8 cellular contexts compared by ENCODE assay signal in genomic region chr9:113219972-113220371, GRCh38. TPM values are rescaled to one million over a fixed set of nuclear protein-coding genes. Genes with fewer than 3 reads are reported as not detected.
A peak's percentile ranks its signal among the peaks of the same experiment; 100 is the strongest.
DNase-seq lines count a peak whose midpoint lies in the region; ATAC-seq and TF ChIP-seq lines count a peak whose summit lies in the region.

No MANE protein-coding gene starts in this region.

- CTCF ChIA-PET in activated CD8-positive, alpha-beta memory T cell treated with anti-CD3 and anti-CD28 coated beads, Interleukin-2, amount 10 ng/mL, durations not matched to agents 7 days and 5 days (lab: Charles Lee) = interaction anchor here (0.8 to 4.7 kb wide), 9 partner anchors 13 to 438 kb away, joined by 3 to 31 read pairs (median 3); partner anchors contain the start of genes CDC26 and PRPF4
- CTCF ChIA-PET in HEK293 (lab: Yijun Ruan, JAX) = interaction anchor here (0.6 kb wide), 2 partner anchors 54 to 372 kb away, joined by 4 to 6 read pairs; no protein-coding TSS in a partner anchor

- peaks cover 21% of the 10 kb centered on the region for H3K36me3 Mint-ChIP-seq in activated CD8-positive, alpha-beta memory T cell treated with anti-CD3 and anti-CD28 coated beads, Interleukin-2, amount 10 ng/mL, durations not matched to agents 7 days and 5 days
- no peaks in the 10 kb centered on the region for H3K36me3 Mint-ChIP-seq in neural crest cell (ENCODE audit: low read depth)

- TF ChIP-seq CTCF in HEK293 (tag by site-specific recombination; IDR thresholded peaks at IDR 0.05) = no peak
- no peak for TF ChIP-seq CTCF in NB4 (IDR thresholded peaks at IDR 0.05; ENCODE audit: low read depth, low read length)
- no peak for TF ChIP-seq CTCF in neural crest cell (conservative IDR thresholded peaks at IDR 0.05)

- H3K9me3 ChIP-seq in HEK293 (ENCODE audit: control insufficient read depth, insufficient read depth, low read depth, low read length) = no peaks in the 10 kb centered on the region

- TF ChIP-seq POLR2A in NB4 (IDR thresholded peaks at IDR 0.05; ENCODE audit: extremely low read depth, insufficient read length) = no peak

- peak; percentile 74 for DNase-seq in activated CD8-positive, alpha-beta memory T cell treated with anti-CD3 and anti-CD28 coated beads, Interleukin-2, amount 10 ng/mL, durations not matched to agents 7 days and 5 days
- DNase-seq in activated CD8-positive, alpha-beta memory T cell treated with anti-CD3 and anti-CD28 coated beads, Interleukin-2, amount 50 U/mL, for 48 hours = no peak
- DNase-seq in NB4 (ENCODE audit: low read depth) (peak; percentile 63), dedifferentiated amniotic fluid mesenchymal stem cell (ENCODE audit: extremely low spot score) (peak; percentile 31), neural crest cell (ENCODE audit: low read depth, low spot score) (no peak), Ammon's horn (ENCODE audit: low spot score) (no peak), GOT3 (lab: John Stamatoyannopoulos, UW) (no peak)

- peak overlapping the region; percentile 93 for H3K27ac Mint-ChIP-seq in activated CD8-positive, alpha-beta memory T cell treated with anti-CD3 and anti-CD28 coated beads, Interleukin-2, amount 10 ng/mL, durations not matched to agents 7 days and 5 days
- no peak overlapping the region for H3K27ac Mint-ChIP-seq in neural crest cell (ENCODE audit: unreplicated experiment)

- no peaks in the 10 kb centered on the region for H3K27me3 Mint-ChIP-seq in activated CD8-positive, alpha-beta memory T cell treated with anti-CD3 and anti-CD28 coated beads, Interleukin-2, amount 10 ng/mL, durations not matched to agents 7 days and 5 days
- no peaks in the 10 kb centered on the region for H3K27me3 Mint-ChIP-seq in neural crest cell (ENCODE audit: low read depth)

- no peak overlapping the region for H3K27ac ChIP-seq in HEK293 (ENCODE audit: extremely low read depth, low read depth, low read length)

- peaks cover 60% of the 10 kb centered on the region for H3K4me1 Mint-ChIP-seq in activated CD8-positive, alpha-beta memory T cell treated with anti-CD3 and anti-CD28 coated beads, Interleukin-2, amount 10 ng/mL, durations not matched to agents 7 days and 5 days
- peaks cover 35% of the 10 kb centered on the region for H3K4me1 Mint-ChIP-seq in neural crest cell

- H3K4me1 ChIP-seq in HEK293 (ENCODE audit: control insufficient read depth, insufficient read depth, low read length) = 0 out of 2 replicates have a peak, but pooled peaks cover 3% of the 10 kb centered on the region

- POLR2A ChIA-PET in HEK293 (lab: Yijun Ruan, JAX) = interaction anchor here (2.5 to 4.2 kb wide), 3 partner anchors 23 to 69 kb away, joined by 20 to 44 read pairs (median 20); partner anchors contain the start of genes CDC26, PRPF4 and SLC31A2

- peak; percentile 37 for ATAC-seq in activated CD8-positive, alpha-beta memory T cell treated with anti-CD3 and anti-CD28 coated beads, Interleukin-2, amount 10 ng/mL, durations not matched to agents 7 days and 5 days

- peak overlapping the region; percentile 88 for H3K4me3 Mint-ChIP-seq in activated CD8-positive, alpha-beta memory T cell treated with anti-CD3 and anti-CD28 coated beads, Interleukin-2, amount 10 ng/mL, durations not matched to agents 7 days and 5 days
- H3K4me3 Mint-ChIP-seq in neural crest cell = peak overlapping the region; percentile 99

- peaks cover 0 to 8% of the 10 kb centered on the region in 2 experiments for H3K36me3 ChIP-seq in HEK293 (ENCODE audit: control insufficient read depth in 2 of 2, insufficient read depth in 1 of 2, low read length in 2 of 2)

- H3K4me3 ChIP-seq in HEK293 (ENCODE audit: low read depth, low read length) (peak overlapping the region; percentile 70), NB4 (ENCODE audit: low read depth, low read length) (peak overlapping the region; percentile 85)

- H3K9me3 Mint-ChIP-seq in activated CD8-positive, alpha-beta memory T cell treated with anti-CD3 and anti-CD28 coated beads, Interleukin-2, amount 10 ng/mL, durations not matched to agents 7 days and 5 days (ENCODE audit: low read depth) = no peaks in the 10 kb centered on the region
- H3K9me3 Mint-ChIP-seq in neural crest cell = no peaks in the 10 kb centered on the region

TF ChIP-seq in HEK293, 187 proteins besides CTCF, POLR2A, EP300 and RAD21:
- TF ChIP-seq ZNF704 (tag by site-specific recombination; IDR thresholded peaks at IDR 0.05) (no peak), ZNF561 (tag by site-specific recombination; IDR thresholded peaks at IDR 0.05; ENCODE audit: borderline replicate concordance) (no peak), ZNF555 (tag by site-specific recombination; conservative IDR thresholded peaks at IDR 0.05) (no peak), ZBTB44 (tag by site-specific recombination; IDR thresholded peaks at IDR 0.05) (no peak), GLIS1 (tag by site-specific recombination; IDR thresholded peaks at IDR 0.05) (no peak), ZNF830 (tag by site-specific recombination; IDR thresholded peaks at IDR 0.05; ENCODE audit: low read depth) (no peak), KLF16 (tag by site-specific recombination; IDR thresholded peaks at IDR 0.05) (no peak), ZNF18 (tag by site-specific recombination; IDR thresholded peaks at IDR 0.05) (no peak)
TF ChIP-seq in HEK293: peak in this region for 0.

RNA-seq across cellular contexts. Expression of gene FKBP15, which starts 1.1 kb away (rescaled TPM):
- total RNA-seq in activated CD8-positive, alpha-beta memory T cell treated with anti-CD3 and anti-CD28 coated beads, Interleukin-2, amount 10 ng/mL, durations not matched to agents 7 days and 5 days = 10 to 100 TPM; 40.4 to 42.8 TPM
- total RNA-seq in neural crest cell = 19.9 and 20.2 TPM in 2 replicates

RNA-seq across cellular contexts. Expression of gene SLC31A1, which starts 1.4 kb away (rescaled TPM):
- total RNA-seq in activated CD8-positive, alpha-beta memory T cell treated with anti-CD3 and anti-CD28 coated beads, Interleukin-2, amount 10 ng/mL, durations not matched to agents 7 days and 5 days = 10 to 100 TPM in 1 of 2 experiments, 1 to 10 TPM in 1; 8.7 to 12.2 TPM
- 30.0 and 30.8 TPM in 2 replicates for total RNA-seq in neural crest cell

RNA-seq across cellular contexts. Expression of gene CDC26, which starts 55.4 kb away (rescaled TPM):
- total RNA-seq in activated CD8-positive, alpha-beta memory T cell treated with anti-CD3 and anti-CD28 coated beads, Interleukin-2, amount 10 ng/mL, durations not matched to agents 7 days and 5 days = 10 to 100 TPM; 25.6 to 33.6 TPM
- 35.3 and 37.1 TPM in 2 replicates for total RNA-seq in neural crest cell

RNA-seq across cellular contexts. Expression of gene PRPF4, which starts 55.5 kb away (rescaled TPM):
- 10 to 100 TPM; 34.0 to 43.4 TPM for total RNA-seq in activated CD8-positive, alpha-beta memory T cell treated with anti-CD3 and anti-CD28 coated beads, Interleukin-2, amount 10 ng/mL, durations not matched to agents 7 days and 5 days
- total RNA-seq in neural crest cell = 46.3 and 46.4 TPM in 2 replicates

Comparison
In these comparisons a context has a peak if more than half of its experiments do, and no peak if none do; other contexts are left out.
1. DNase-seq: peak in activated CD8-positive, alpha-beta memory T cell treated with anti-CD3 and anti-CD28 coated beads, Interleukin-2, amount 10 ng/mL, durations not matched to agents 7 days and 5 days (single experiment), NB4 (single experiment) and dedifferentiated amniotic fluid mesenchymal stem cell (single experiment); none in activated CD8-positive, alpha-beta memory T cell treated with anti-CD3 and anti-CD28 coated beads, Interleukin-2, amount 50 U/mL, for 48 hours (single experiment), neural crest cell (single experiment), Ammon's horn (single experiment) and GOT3 (single experiment).